1 cellular context compared by ENCODE assay signal in the genomic region with DNA sequence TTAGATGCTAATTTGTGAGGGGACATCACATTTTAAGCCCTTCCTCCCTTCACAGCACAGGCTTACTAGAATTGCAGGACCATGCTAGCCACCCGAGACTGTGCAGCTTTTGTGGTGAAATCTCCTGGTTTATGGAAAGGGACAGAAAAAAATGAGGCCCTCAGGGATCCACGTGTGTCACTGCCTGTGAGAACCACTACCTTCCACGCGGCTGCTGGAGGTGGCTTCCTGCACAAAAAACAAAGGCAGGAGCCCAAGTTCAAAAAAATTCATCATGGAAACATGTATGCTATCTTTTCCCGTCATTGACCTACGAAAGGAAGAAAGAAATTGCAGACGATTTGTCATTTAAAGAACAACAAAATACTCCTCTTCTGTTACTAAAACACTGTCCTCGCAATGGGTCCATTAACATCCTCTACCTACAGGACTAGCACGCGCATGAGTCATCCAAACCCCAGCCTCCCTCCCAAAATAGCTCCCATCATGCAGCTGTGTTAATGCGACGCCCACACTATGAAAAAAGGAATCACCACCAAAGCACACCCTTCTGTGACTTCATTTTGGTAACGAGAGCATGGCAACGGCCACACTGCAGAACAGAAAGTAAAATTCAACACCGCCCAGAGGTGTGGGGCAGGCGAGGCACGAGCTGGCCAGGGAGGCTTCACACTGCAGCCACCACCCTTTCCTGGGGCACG.
TF ChIP-seq lines count a peak whose summit lies in the region.

No MANE protein-coding gene starts in this region.

TF ChIP-seq in GM12878, 131 proteins besides CTCF, POLR2A, EP300 and RAD21 (continued from another document and continues in another):
- TF ChIP-seq, protein P1, sequence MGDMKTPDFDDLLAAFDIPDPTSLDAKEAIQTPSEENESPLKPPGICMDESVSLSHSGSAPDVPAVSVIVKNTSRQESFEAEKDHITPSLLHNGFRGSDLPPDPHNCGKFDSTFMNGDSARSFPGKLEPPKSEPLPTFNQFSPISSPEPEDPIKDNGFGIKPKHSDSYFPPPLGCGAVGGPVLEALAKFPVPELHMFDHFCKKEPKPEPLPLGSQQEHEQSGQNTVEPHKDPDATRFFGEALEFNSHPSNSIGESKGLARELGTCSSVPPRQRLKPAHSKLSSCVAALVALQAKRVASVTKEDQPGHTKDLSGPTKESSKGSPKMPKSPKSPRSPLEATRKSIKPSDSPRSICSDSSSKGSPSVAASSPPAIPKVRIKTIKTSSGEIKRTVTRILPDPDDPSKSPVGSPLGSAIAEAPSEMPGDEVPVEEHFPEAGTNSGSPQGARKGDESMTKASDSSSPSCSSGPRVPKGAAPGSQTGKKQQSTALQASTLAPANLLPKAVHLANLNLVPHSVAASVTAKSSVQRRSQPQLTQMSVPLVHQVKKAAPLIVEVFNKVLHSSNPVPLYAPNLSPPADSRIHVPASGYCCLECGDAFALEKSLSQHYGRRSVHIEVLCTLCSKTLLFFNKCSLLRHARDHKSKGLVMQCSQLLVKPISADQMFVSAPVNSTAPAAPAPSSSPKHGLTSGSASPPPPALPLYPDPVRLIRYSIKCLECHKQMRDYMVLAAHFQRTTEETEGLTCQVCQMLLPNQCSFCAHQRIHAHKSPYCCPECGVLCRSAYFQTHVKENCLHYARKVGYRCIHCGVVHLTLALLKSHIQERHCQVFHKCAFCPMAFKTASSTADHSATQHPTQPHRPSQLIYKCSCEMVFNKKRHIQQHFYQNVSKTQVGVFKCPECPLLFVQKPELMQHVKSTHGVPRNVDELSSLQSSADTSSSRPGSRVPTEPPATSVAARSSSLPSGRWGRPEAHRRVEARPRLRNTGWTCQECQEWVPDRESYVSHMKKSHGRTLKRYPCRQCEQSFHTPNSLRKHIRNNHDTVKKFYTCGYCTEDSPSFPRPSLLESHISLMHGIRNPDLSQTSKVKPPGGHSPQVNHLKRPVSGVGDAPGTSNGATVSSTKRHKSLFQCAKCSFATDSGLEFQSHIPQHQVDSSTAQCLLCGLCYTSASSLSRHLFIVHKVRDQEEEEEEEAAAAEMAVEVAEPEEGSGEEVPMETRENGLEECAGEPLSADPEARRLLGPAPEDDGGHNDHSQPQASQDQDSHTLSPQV (IDR thresholded peaks at IDR 0.05) = no peak
- TF ChIP-seq CBX3 (IDR thresholded peaks at IDR 0.05; ENCODE audit: borderline replicate concordance, low read depth) (no peak), MEF2A (IDR thresholded peaks at IDR 0.05; ENCODE audit: insufficient read depth, low read depth, low read length) (peak; percentile 95), POLR2AphosphoS2 (IDR thresholded peaks at IDR 0.05; ENCODE audit: low read depth, low read length) (no peak), NRF1 (conservative IDR thresholded peaks at IDR 0.05; ENCODE audit: low read depth, low read length) (no peak), SMARCA5 (IDR thresholded peaks at IDR 0.05) (no peak), RCOR1 (conservative IDR thresholded peaks at IDR 0.05; ENCODE audit: low read depth, low read length) (no peak), KAT2A (conservative IDR thresholded peaks at IDR 0.05; ENCODE audit: control insufficient read depth, low read depth, low read length) (no peak), MEF2B (IDR thresholded peaks at IDR 0.05; ENCODE audit: partially characterized antibody, poor library complexity, severe bottlenecking) (peak; percentile 72), BRCA1 (IDR thresholded peaks at IDR 0.05; ENCODE audit: low read depth, low read length) (no peak), SMAD1 (IDR thresholded peaks at IDR 0.05; ENCODE audit: low read depth, partially characterized antibody) (no peak), EGR1 (IDR thresholded peaks at IDR 0.05; ENCODE audit: borderline replicate concordance in 1 of 2, low read depth in 2 of 2, low read length in 2 of 2) (0 out of 3 replicates have a peak, but pooled peaks of 1 of the 2 experiments have one; percentile 13), ZNF274 (IDR thresholded peaks at IDR 0.05; ENCODE audit: insufficient read depth, insufficient read length) (no peak), HDAC6 (IDR thresholded peaks at IDR 0.05; ENCODE audit: unreplicated experiment) (no peak), BHLHE40 (IDR thresholded peaks at IDR 0.05; ENCODE audit: borderline replicate concordance in 1 of 2, low read depth in 2 of 2, low read length in 1 of 2) (peak in 1 of 2 experiments; percentile 75), NBN (IDR thresholded peaks at IDR 0.05) (no peak), CEBPB (IDR thresholded peaks at IDR 0.05; ENCODE audit: borderline replicate concordance in 1 of 2, low read depth in 2 of 2, low read length in 2 of 2) (no peak), KDM1A (IDR thresholded peaks at IDR 0.05; ENCODE audit: borderline replicate concordance) (no peak), SMC3 (IDR thresholded peaks at IDR 0.05; ENCODE audit: borderline replicate concordance, low read length) (no peak), NFIC (IDR thresholded peaks at IDR 0.05; ENCODE audit: low read depth, low read length) (peak; percentile 40; the same call in 1 of the 2 replicates), ZSCAN29 (IDR thresholded peaks at IDR 0.05) (no peak), YY1 (IDR thresholded peaks at IDR 0.05; ENCODE audit: low read depth, low read length) (peak; percentile 45; the same call in 1 of the 2 replicates), WRNIP1 (IDR thresholded peaks at IDR 0.05; ENCODE audit: borderline replicate concordance, low read depth, low read length) (no peak), RBBP5 (conservative IDR thresholded peaks at IDR 0.05) (no peak), ZNF217 (IDR thresholded peaks at IDR 0.05) (no peak), FOXK2 (IDR thresholded peaks at IDR 0.05) (no peak), IKZF2 (IDR thresholded peaks at IDR 0.05) (no peak), FOXM1 (IDR thresholded peaks at IDR 0.05; ENCODE audit: low read depth, low read length) (no peak), IRF4 (IDR thresholded peaks at IDR 0.05; ENCODE audit: low read depth, low read length) (peak; percentile 45; the same call in 1 of the 2 replicates)
- TF ChIP-seq, protein P2, sequence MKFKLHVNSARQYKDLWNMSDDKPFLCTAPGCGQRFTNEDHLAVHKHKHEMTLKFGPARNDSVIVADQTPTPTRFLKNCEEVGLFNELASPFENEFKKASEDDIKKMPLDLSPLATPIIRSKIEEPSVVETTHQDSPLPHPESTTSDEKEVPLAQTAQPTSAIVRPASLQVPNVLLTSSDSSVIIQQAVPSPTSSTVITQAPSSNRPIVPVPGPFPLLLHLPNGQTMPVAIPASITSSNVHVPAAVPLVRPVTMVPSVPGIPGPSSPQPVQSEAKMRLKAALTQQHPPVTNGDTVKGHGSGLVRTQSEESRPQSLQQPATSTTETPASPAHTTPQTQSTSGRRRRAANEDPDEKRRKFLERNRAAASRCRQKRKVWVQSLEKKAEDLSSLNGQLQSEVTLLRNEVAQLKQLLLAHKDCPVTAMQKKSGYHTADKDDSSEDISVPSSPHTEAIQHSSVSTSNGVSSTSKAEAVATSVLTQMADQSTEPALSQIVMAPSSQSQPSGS (IDR thresholded peaks at IDR 0.05; ENCODE audit: low read length) = peak; percentile 87
- TF ChIP-seq, protein P3, sequence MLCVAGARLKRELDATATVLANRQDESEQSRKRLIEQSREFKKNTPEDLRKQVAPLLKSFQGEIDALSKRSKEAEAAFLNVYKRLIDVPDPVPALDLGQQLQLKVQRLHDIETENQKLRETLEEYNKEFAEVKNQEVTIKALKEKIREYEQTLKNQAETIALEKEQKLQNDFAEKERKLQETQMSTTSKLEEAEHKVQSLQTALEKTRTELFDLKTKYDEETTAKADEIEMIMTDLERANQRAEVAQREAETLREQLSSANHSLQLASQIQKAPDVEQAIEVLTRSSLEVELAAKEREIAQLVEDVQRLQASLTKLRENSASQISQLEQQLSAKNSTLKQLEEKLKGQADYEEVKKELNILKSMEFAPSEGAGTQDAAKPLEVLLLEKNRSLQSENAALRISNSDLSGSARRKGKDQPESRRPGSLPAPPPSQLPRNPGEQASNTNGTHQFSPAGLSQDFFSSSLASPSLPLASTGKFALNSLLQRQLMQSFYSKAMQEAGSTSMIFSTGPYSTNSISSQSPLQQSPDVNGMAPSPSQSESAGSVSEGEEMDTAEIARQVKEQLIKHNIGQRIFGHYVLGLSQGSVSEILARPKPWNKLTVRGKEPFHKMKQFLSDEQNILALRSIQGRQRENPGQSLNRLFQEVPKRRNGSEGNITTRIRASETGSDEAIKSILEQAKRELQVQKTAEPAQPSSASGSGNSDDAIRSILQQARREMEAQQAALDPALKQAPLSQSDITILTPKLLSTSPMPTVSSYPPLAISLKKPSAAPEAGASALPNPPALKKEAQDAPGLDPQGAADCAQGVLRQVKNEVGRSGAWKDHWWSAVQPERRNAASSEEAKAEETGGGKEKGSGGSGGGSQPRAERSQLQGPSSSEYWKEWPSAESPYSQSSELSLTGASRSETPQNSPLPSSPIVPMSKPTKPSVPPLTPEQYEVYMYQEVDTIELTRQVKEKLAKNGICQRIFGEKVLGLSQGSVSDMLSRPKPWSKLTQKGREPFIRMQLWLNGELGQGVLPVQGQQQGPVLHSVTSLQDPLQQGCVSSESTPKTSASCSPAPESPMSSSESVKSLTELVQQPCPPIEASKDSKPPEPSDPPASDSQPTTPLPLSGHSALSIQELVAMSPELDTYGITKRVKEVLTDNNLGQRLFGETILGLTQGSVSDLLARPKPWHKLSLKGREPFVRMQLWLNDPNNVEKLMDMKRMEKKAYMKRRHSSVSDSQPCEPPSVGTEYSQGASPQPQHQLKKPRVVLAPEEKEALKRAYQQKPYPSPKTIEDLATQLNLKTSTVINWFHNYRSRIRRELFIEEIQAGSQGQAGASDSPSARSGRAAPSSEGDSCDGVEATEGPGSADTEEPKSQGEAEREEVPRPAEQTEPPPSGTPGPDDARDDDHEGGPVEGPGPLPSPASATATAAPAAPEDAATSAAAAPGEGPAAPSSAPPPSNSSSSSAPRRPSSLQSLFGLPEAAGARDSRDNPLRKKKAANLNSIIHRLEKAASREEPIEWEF (IDR thresholded peaks at IDR 0.05; ENCODE audit: insufficient replicate concordance, low read depth, low read length) = no peak
- TF ChIP-seq, protein P4, sequence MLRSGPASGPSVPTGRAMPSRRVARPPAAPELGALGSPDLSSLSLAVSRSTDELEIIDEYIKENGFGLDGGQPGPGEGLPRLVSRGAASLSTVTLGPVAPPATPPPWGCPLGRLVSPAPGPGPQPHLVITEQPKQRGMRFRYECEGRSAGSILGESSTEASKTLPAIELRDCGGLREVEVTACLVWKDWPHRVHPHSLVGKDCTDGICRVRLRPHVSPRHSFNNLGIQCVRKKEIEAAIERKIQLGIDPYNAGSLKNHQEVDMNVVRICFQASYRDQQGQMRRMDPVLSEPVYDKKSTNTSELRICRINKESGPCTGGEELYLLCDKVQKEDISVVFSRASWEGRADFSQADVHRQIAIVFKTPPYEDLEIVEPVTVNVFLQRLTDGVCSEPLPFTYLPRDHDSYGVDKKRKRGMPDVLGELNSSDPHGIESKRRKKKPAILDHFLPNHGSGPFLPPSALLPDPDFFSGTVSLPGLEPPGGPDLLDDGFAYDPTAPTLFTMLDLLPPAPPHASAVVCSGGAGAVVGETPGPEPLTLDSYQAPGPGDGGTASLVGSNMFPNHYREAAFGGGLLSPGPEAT (IDR thresholded peaks at IDR 0.05; ENCODE audit: low read depth) = 0 out of 2 replicates have a peak, but pooled peaks have one; percentile 18
- TF ChIP-seq, protein P5, sequence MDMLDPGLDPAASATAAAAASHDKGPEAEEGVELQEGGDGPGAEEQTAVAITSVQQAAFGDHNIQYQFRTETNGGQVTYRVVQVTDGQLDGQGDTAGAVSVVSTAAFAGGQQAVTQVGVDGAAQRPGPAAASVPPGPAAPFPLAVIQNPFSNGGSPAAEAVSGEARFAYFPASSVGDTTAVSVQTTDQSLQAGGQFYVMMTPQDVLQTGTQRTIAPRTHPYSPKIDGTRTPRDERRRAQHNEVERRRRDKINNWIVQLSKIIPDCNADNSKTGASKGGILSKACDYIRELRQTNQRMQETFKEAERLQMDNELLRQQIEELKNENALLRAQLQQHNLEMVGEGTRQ (IDR thresholded peaks at IDR 0.05; ENCODE audit: borderline replicate concordance, low read depth, low read length) = no peak
- TF ChIP-seq, protein P6, sequence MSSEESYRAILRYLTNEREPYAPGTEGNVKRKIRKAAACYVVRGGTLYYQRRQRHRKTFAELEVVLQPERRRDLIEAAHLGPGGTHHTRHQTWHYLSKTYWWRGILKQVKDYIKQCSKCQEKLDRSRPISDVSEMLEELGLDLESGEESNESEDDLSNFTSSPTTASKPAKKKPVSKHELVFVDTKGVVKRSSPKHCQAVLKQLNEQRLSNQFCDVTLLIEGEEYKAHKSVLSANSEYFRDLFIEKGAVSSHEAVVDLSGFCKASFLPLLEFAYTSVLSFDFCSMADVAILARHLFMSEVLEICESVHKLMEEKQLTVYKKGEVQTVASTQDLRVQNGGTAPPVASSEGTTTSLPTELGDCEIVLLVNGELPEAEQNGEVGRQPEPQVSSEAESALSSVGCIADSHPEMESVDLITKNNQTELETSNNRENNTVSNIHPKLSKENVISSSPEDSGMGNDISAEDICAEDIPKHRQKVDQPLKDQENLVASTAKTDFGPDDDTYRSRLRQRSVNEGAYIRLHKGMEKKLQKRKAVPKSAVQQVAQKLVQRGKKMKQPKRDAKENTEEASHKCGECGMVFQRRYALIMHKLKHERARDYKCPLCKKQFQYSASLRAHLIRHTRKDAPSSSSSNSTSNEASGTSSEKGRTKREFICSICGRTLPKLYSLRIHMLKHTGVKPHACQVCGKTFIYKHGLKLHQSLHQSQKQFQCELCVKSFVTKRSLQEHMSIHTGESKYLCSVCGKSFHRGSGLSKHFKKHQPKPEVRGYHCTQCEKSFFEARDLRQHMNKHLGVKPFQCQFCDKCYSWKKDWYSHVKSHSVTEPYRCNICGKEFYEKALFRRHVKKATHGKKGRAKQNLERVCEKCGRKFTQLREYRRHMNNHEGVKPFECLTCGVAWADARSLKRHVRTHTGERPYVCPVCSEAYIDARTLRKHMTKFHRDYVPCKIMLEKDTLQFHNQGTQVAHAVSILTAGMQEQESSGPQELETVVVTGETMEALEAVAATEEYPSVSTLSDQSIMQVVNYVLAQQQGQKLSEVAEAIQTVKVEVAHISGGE (CRISPR knock-in tag; IDR thresholded peaks at IDR 0.05) = no peak
- TF ChIP-seq, protein P7, sequence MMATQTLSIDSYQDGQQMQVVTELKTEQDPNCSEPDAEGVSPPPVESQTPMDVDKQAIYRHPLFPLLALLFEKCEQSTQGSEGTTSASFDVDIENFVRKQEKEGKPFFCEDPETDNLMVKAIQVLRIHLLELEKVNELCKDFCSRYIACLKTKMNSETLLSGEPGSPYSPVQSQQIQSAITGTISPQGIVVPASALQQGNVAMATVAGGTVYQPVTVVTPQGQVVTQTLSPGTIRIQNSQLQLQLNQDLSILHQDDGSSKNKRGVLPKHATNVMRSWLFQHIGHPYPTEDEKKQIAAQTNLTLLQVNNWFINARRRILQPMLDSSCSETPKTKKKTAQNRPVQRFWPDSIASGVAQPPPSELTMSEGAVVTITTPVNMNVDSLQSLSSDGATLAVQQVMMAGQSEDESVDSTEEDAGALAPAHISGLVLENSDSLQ (IDR thresholded peaks at IDR 0.05) = no peak
